In the genomic region with DNA sequence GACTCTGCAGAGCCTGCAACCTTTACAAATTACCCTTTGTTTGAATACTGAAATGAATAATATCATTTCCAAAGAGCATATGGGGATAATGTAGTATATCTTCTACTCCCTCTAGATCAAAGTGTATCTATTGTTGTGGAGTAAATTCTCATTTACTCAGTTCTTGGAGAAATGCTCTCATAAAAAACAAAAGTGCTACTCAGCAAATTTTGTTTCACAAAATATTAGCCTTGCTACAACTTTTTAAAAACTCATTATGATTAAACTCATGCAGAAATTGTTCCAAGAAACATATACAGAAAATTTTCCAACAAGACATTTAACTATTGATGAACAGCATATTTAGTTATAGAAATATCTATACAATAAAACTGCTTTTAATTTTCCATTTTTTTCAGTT, we compare ENCODE assay signal across 3 cellular contexts.
A peak's percentile ranks its signal among the peaks of the same experiment; 100 is the strongest.
TF ChIP-seq lines count a peak whose summit lies in the region.

No MANE protein-coding gene starts in this region.

TF ChIP-seq in A549, 52 proteins besides CTCF, POLR2A, EP300 and RAD21:
- TF ChIP-seq MAFK (IDR thresholded peaks at IDR 0.05; ENCODE audit: partially characterized antibody) (peak; percentile 54), ZC3H11A (IDR thresholded peaks at IDR 0.05) (no peak)

TF ChIP-seq in IMR-90, 13 proteins besides CTCF, POLR2A, EP300 and RAD21:
- no peak for TF ChIP-seq CHD1 (IDR thresholded peaks at IDR 0.05; ENCODE audit: low read depth, low read length)
- no peak for TF ChIP-seq MAZ (IDR thresholded peaks at IDR 0.05; ENCODE audit: borderline replicate concordance, low read depth, low read length)
- TF ChIP-seq, protein P1, sequence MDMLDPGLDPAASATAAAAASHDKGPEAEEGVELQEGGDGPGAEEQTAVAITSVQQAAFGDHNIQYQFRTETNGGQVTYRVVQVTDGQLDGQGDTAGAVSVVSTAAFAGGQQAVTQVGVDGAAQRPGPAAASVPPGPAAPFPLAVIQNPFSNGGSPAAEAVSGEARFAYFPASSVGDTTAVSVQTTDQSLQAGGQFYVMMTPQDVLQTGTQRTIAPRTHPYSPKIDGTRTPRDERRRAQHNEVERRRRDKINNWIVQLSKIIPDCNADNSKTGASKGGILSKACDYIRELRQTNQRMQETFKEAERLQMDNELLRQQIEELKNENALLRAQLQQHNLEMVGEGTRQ (IDR thresholded peaks at IDR 0.05; ENCODE audit: low read depth, low read length) = no peak
- peak; percentile 47; the same call in 1 of the 2 replicates for TF ChIP-seq MAFK (IDR thresholded peaks at IDR 0.05; ENCODE audit: low read depth, low read length)
- no peak for TF ChIP-seq MXI1 (IDR thresholded peaks at IDR 0.05; ENCODE audit: borderline replicate concordance, low read depth, low read length)
TF ChIP-seq in IMR-90: peak in this region for 1.

TF ChIP-seq in K562, 482 proteins besides CTCF, POLR2A, EP300 and RAD21:
- TF ChIP-seq CBX5 (IDR thresholded peaks at IDR 0.05; ENCODE audit: borderline replicate concordance, low read depth) (no peak), HMGN3 (IDR thresholded peaks at IDR 0.05; ENCODE audit: borderline replicate concordance, extremely low read depth, insufficient read length, low read depth, low read length) (no peak), ZNF316 (IDR thresholded peaks at IDR 0.05) (peak; percentile 25; the same call in 1 of the 2 replicates), MCM2 (IDR thresholded peaks at IDR 0.05; ENCODE audit: low read depth) (no peak), ZBTB17 (CRISPR knock-in tag; IDR thresholded peaks at IDR 0.05) (no peak), HCFC1 (IDR thresholded peaks at IDR 0.05; ENCODE audit: low read depth, low read length) (no peak), ZSCAN29 (IDR thresholded peaks at IDR 0.05) (no peak), NCOA6 (IDR thresholded peaks at IDR 0.05) (no peak), C11orf30 (IDR thresholded peaks at IDR 0.05; ENCODE audit: low read depth) (0 out of 2 replicates have a peak, but pooled peaks have one; percentile 17)
- TF ChIP-seq, protein P2, sequence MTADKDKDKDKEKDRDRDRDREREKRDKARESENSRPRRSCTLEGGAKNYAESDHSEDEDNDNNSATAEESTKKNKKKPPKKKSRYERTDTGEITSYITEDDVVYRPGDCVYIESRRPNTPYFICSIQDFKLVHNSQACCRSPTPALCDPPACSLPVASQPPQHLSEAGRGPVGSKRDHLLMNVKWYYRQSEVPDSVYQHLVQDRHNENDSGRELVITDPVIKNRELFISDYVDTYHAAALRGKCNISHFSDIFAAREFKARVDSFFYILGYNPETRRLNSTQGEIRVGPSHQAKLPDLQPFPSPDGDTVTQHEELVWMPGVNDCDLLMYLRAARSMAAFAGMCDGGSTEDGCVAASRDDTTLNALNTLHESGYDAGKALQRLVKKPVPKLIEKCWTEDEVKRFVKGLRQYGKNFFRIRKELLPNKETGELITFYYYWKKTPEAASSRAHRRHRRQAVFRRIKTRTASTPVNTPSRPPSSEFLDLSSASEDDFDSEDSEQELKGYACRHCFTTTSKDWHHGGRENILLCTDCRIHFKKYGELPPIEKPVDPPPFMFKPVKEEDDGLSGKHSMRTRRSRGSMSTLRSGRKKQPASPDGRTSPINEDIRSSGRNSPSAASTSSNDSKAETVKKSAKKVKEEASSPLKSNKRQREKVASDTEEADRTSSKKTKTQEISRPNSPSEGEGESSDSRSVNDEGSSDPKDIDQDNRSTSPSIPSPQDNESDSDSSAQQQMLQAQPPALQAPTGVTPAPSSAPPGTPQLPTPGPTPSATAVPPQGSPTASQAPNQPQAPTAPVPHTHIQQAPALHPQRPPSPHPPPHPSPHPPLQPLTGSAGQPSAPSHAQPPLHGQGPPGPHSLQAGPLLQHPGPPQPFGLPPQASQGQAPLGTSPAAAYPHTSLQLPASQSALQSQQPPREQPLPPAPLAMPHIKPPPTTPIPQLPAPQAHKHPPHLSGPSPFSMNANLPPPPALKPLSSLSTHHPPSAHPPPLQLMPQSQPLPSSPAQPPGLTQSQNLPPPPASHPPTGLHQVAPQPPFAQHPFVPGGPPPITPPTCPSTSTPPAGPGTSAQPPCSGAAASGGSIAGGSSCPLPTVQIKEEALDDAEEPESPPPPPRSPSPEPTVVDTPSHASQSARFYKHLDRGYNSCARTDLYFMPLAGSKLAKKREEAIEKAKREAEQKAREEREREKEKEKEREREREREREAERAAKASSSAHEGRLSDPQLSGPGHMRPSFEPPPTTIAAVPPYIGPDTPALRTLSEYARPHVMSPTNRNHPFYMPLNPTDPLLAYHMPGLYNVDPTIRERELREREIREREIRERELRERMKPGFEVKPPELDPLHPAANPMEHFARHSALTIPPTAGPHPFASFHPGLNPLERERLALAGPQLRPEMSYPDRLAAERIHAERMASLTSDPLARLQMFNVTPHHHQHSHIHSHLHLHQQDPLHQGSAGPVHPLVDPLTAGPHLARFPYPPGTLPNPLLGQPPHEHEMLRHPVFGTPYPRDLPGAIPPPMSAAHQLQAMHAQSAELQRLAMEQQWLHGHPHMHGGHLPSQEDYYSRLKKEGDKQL (CRISPR knock-in tag; IDR thresholded peaks at IDR 0.05; ENCODE audit: borderline replicate concordance) = no peak
